In genomic region chr2:196293751-196294486, GRCh38 we compare ENCODE assay signal across 12 cellular contexts.
DNase-seq lines count a peak whose midpoint lies in the region; ATAC-seq and TF ChIP-seq lines count a peak whose summit lies in the region.
"Had no signal": no experiment of that assay in that cellular context is flagged by ENCODE, and none has a peak within 500 bp of the region (broad histone marks: within the 10 kb centered on the region; RNA-seq: fewer than 3 reads in every experiment).

No MANE protein-coding gene starts in this region.

- no peaks in the 10 kb centered on the region for H3K36me3 Mint-ChIP-seq in glutamatergic neuron (ENCODE audit: unreplicated experiment)

- no peak overlapping the region for H3K4me3 Mint-ChIP-seq in glutamatergic neuron (ENCODE audit: unreplicated experiment)
- H3K4me3 Mint-ChIP-seq: activated T-helper 1 cell treated with anti-CD3 and anti-CD28 coated beads, Interleukin-12 subunit alpha, Interleukin-12 subunit beta, Interleukin-2, Interleukin-4 antibody, amounts not matched to agents 30 ng/mL and 10 ng/mL and 1 ng/mL, durations not matched to agents 14 hours and 24 hours and 36 hours; CD4-positive, alpha-beta T cell had no signal

- no peak overlapping the region for H3K4me3 ChIP-seq in AG09309 (ENCODE audit: control insufficient read depth, low read depth, low read length)
- no peak overlapping the region for H3K4me3 ChIP-seq in body of pancreas
- no peak overlapping the region for H3K4me3 ChIP-seq in H7 (ENCODE audit: insufficient read depth, low read depth, low read length)
- H3K4me3 ChIP-seq: HAP-1 had no signal

- no peaks in the 10 kb centered on the region for H3K4me1 Mint-ChIP-seq in glutamatergic neuron (ENCODE audit: low read depth, unreplicated experiment)

- H3K27me3 Mint-ChIP-seq in glutamatergic neuron (ENCODE audit: unreplicated experiment), result no peaks in the 10 kb centered on the region
- H3K27me3 Mint-ChIP-seq: CD4-positive, alpha-beta T cell had no signal

- H3K9me3 Mint-ChIP-seq in glutamatergic neuron (ENCODE audit: unreplicated experiment), result no peaks in the 10 kb centered on the region
- H3K9me3 Mint-ChIP-seq: activated T-helper 1 cell treated with anti-CD3 and anti-CD28 coated beads, Interleukin-12 subunit alpha, Interleukin-12 subunit beta, Interleukin-2, Interleukin-4 antibody, amounts not matched to agents 30 ng/mL and 10 ng/mL and 1 ng/mL, durations not matched to agents 14 hours and 24 hours and 36 hours; CD4-positive, alpha-beta T cell had no signal

- intact Hi-C loops in body of pancreas (cut with DNase I), result no loop called here

- 33 to 39% methylated on average over 3 of the region's 3 CpGs for WGBS in body of pancreas, 2 donors

- no peak for TF ChIP-seq POLR2A in body of pancreas (IDR thresholded peaks at IDR 0.05)

- H3K9me3 ChIP-seq in body of pancreas, result no peaks in the 10 kb centered on the region
- H3K9me3 ChIP-seq: HAP-1 had no signal

- no peaks in the 10 kb centered on the region for H3K4me1 ChIP-seq in body of pancreas
- H3K4me1 ChIP-seq: HAP-1 had no signal

- no peak overlapping the region for H3K27ac Mint-ChIP-seq in glutamatergic neuron (ENCODE audit: unreplicated experiment)
- H3K27ac Mint-ChIP-seq: activated T-helper 1 cell treated with anti-CD3 and anti-CD28 coated beads, Interleukin-12 subunit alpha, Interleukin-12 subunit beta, Interleukin-2, Interleukin-4 antibody, amounts not matched to agents 30 ng/mL and 10 ng/mL and 1 ng/mL, durations not matched to agents 14 hours and 24 hours and 36 hours; CD4-positive, alpha-beta T cell had no signal

- TF ChIP-seq CTCF in AG09309 (IDR thresholded peaks at IDR 0.05; ENCODE audit: control insufficient read depth, insufficient read depth, low read depth, low read length, missing control alignments), result no peak
- no peak for TF ChIP-seq CTCF in body of pancreas (IDR thresholded peaks at IDR 0.05)
- no peak for TF ChIP-seq CTCF in glutamatergic neuron (IDR thresholded peaks at IDR 0.05; ENCODE audit: partially characterized antibody, unreplicated experiment)

- DNase-seq in AG09309 (ENCODE audit: low read depth) (peak; percentile 83), LHCN-M2 (ENCODE audit: low read depth) (peak; percentile 97), body of pancreas (no peak), kidney tubule cell (ENCODE audit: low spot score) (peak; percentile 85), H7 (no peak), glutamatergic neuron (no peak)
- no peak for DNase-seq in stimulated activated CD4-positive, alpha-beta T cell treated with anti-CD3 and anti-CD28 coated beads, Interleukin-15, amount 100 ng/mL, for 24 hours
- DNase-seq: CD4-positive, alpha-beta T cell; T-helper 2 cell had no signal

- H3K36me3 ChIP-seq in body of pancreas (replicated peaks in 1 of 2; ENCODE audit: insufficient read depth in 1 of 2, low read depth in 2 of 2) (no peaks in the 10 kb centered on the region), H7 (replicated peaks; ENCODE audit: control insufficient read depth, insufficient read depth, low read length) (no peaks in the 10 kb centered on the region)
- H3K36me3 ChIP-seq: HAP-1 had no signal

- H3K27me3 ChIP-seq in body of pancreas, result no peaks in the 10 kb centered on the region
- no peaks in the 10 kb centered on the region for H3K27me3 ChIP-seq in H7 (ENCODE audit: control insufficient read depth, insufficient read depth, low read length)

- peak; percentile 41 for ATAC-seq in body of pancreas
- ATAC-seq in GM18502 (IDR thresholded peaks at IDR 0.05; ENCODE audit: poor library complexity, unreplicated experiment), result no peak

- no peak overlapping the region for H3K27ac ChIP-seq in body of pancreas

Comparison
In these comparisons a context has a peak if more than half of its experiments do, and no peak if none do; other contexts are left out.
1. DNase-seq: peak in AG09309 (single experiment), LHCN-M2 (single experiment) and kidney tubule cell (single experiment); none in body of pancreas (0 of 4), H7 (single experiment), glutamatergic neuron (single experiment) and stimulated activated CD4-positive, alpha-beta T cell treated with anti-CD3 and anti-CD28 coated beads, Interleukin-15, amount 100 ng/mL, for 24 hours (single experiment).